In genomic region chr15:65057549-65057940, GRCh38 we compare ENCODE assay signal across 1 cellular context.
A peak's percentile ranks its signal among the peaks of the same experiment; 100 is the strongest.
TF ChIP-seq lines count a peak whose summit lies in the region.

No MANE protein-coding gene starts in this region.

TF ChIP-seq in K562, 482 proteins besides CTCF, POLR2A, EP300 and RAD21:
- peak; percentile 39; the same call in 1 of the 2 replicates for TF ChIP-seq USF2 (CRISPR knock-in tag; IDR thresholded peaks at IDR 0.05)
- no peak for TF ChIP-seq ZNF23 (CRISPR knock-in tag; IDR thresholded peaks at IDR 0.05)
TF ChIP-seq in K562: peak in this region for 1.
